Comparison of ENCODE assay signal across 12 cellular contexts in genomic region chr17:39365252-39365651, GRCh38. TPM values are rescaled to one million over a fixed set of nuclear protein-coding genes. Genes with fewer than 3 reads are reported as not detected.
DNase-seq lines count a peak whose midpoint lies in the region; ATAC-seq and TF ChIP-seq lines count a peak whose summit lies in the region.
"Had no signal": no experiment of that assay in that cellular context is flagged by ENCODE, and none has a peak within 500 bp of the region (broad histone marks: within the 10 kb centered on the region; RNA-seq: fewer than 3 reads in every experiment).

No MANE protein-coding gene starts in this region.

- POLR2A ChIA-PET in T-cell (lab: Charles Lee), result no interaction called here

- H3K36me3 ChIP-seq in esophagus muscularis mucosa (no peaks in the 10 kb centered on the region), uterus (no peaks in the 10 kb centered on the region), tibial nerve (no peaks in the 10 kb centered on the region)

- no peak for TF ChIP-seq POLR2A in esophagus muscularis mucosa (IDR thresholded peaks at IDR 0.05; ENCODE audit: low read depth)
- TF ChIP-seq POLR2A in uterus (IDR thresholded peaks at IDR 0.05), result no peak
- TF ChIP-seq POLR2A in tibial nerve (IDR thresholded peaks at IDR 0.05), result no peak

- CTCF ChIA-PET in T-cell (lab: Charles Lee), result no interaction called here

- 30% methylated on average over 4 of the region's 4 CpGs for WGBS in esophagus muscularis mucosa
- 27 to 28% methylated on average over 4 of the region's 4 CpGs for WGBS in tibial nerve, 2 donors

- no peak overlapping the region for H3K27ac Mint-ChIP-seq in T-cell
- H3K27ac Mint-ChIP-seq: T-helper 17 cell had no signal

- H3K4me1 ChIP-seq in esophagus muscularis mucosa, result peaks cover 31 to 43% (median 39%) of the 10 kb centered on the region in 4 donors
- no peaks in the 10 kb centered on the region for H3K4me1 ChIP-seq in uterus
- H3K4me1 ChIP-seq in tibial nerve, result peaks cover 0 to 42% (median 11%) of the 10 kb centered on the region in 4 donors

- H3K9me3 Mint-ChIP-seq in T-cell, result no peaks in the 10 kb centered on the region

- no peaks in the 10 kb centered on the region for H3K9me3 ChIP-seq in esophagus muscularis mucosa
- no peaks in the 10 kb centered on the region for H3K9me3 ChIP-seq in uterus
- no peaks in the 10 kb centered on the region for H3K9me3 ChIP-seq in tibial nerve

- H3K27me3 Mint-ChIP-seq in T-cell, result no peaks in the 10 kb centered on the region
- H3K27me3 Mint-ChIP-seq: T-helper 17 cell had no signal

- no peaks in the 10 kb centered on the region for H3K36me3 Mint-ChIP-seq in T-cell

- no peak for TF ChIP-seq CTCF in esophagus muscularis mucosa (IDR thresholded peaks at IDR 0.05)
- no peak for TF ChIP-seq CTCF in uterus (IDR thresholded peaks at IDR 0.05)
- no peak for TF ChIP-seq CTCF in tibial nerve (IDR thresholded peaks at IDR 0.05)

- no peak overlapping the region for H3K4me3 Mint-ChIP-seq in T-cell
- H3K4me3 Mint-ChIP-seq: T-helper 17 cell had no signal

- no peak for ATAC-seq in T-cell (replicated peaks in 1 of 4)
- ATAC-seq: T-helper 17 cell had no signal

- intact Hi-C loops in esophagus muscularis mucosa (cut with DNase I), result no loop called here
- intact Hi-C loops in uterus (cut with DNase I; ENCODE audit: low total_unique reads), result no loop called here

- H3K27me3 ChIP-seq in esophagus muscularis mucosa (no peaks in the 10 kb centered on the region), uterus (no peaks in the 10 kb centered on the region), tibial nerve (no peaks in the 10 kb centered on the region)

- H3K27ac ChIP-seq in esophagus muscularis mucosa (replicated peaks in 1 of 4) (peak overlapping the region; percentile 28 to 70 (median 59)), uterus (peak overlapping the region; percentile 63 to 76), tibial nerve (peak overlapping the region in 2 of 4 donors; percentile 31 to 39)

- TF ChIP-seq EP300 in esophagus muscularis mucosa (IDR thresholded peaks at IDR 0.05) (no peak), tibial nerve (IDR thresholded peaks at IDR 0.05) (peak in 1 of 2 donors; percentile 15)

- DNase-seq in NOMO-1 treated with DMSO at 0.1 percent for 48 hours (lab: John Stamatoyannopoulos, UW; ENCODE audit: unreplicated experiment) (peak; percentile 25), NOMO-1 treated with dmso at 0.1 percent for 144 hours (lab: John Stamatoyannopoulos, UW; ENCODE audit: unreplicated experiment) (no peak), esophagus muscularis mucosa (ENCODE audit: extremely low spot score) (no peak), myocyte (ENCODE audit: low read depth) (peak; percentile 3), uterus (no peak), T-cell (no peak), tibial nerve (ENCODE audit: low spot score in 2 of 2) (no peak)
- no peak for DNase-seq in stimulated activated CD4-positive, alpha-beta T cell treated with anti-CD3 and anti-CD28 coated beads, Interleukin-15, amount 100 ng/mL, for 24 hours
- DNase-seq: DND-41, NCI-H1694 treated with DMSO at 0.1 percent for 48 hours, retina, T-helper 17 cell had no signal

- H3K4me3 ChIP-seq in esophagus muscularis mucosa, result peak overlapping the region in 3 of 4 donors; percentile 0 to 14 (median 6)
- H3K4me3 ChIP-seq in uterus, result no peak overlapping the region
- no peak overlapping the region for H3K4me3 ChIP-seq in tibial nerve

- peaks cover 26 to 27% (median 27%) of the 10 kb centered on the region in 3 donors for H3K4me1 Mint-ChIP-seq in T-cell

RNA-seq across cellular contexts. Expression of gene FBXL20, which starts 36.2 kb away (rescaled TPM):
- total RNA-seq in esophagus muscularis mucosa, result 10 to 100 TPM; 13.1 to 19.6 (median 17.2) TPM
- 9.4 and 11.2 TPM in 2 replicates for total RNA-seq in myocyte
- polyA plus RNA-seq in myocyte (2012), result 6.1 TPM
- total RNA-seq in uterus, result 10 to 100 TPM in 3 of 4 donors, 1 to 10 TPM in 1; 6.4 to 29.0 (median 19.8) TPM
- total RNA-seq in T-cell, result 10 to 100 TPM; 23.5 to 30.0 (median 26.2) TPM
- total RNA-seq in tibial nerve, result 10 to 100 TPM; 21.1 to 32.4 (median 30.4) TPM

Comparison
In these comparisons a context has a peak if more than half of its experiments do, and no peak if none do; other contexts are left out.
1. DNase-seq: peak in NOMO-1 treated with DMSO at 0.1 percent for 48 hours (single experiment) and myocyte (single experiment); none in NOMO-1 treated with dmso at 0.1 percent for 144 hours (single experiment), esophagus muscularis mucosa (single experiment), uterus (0 of 2), T-cell (0 of 34), tibial nerve (0 of 2) and stimulated activated CD4-positive, alpha-beta T cell treated with anti-CD3 and anti-CD28 coated beads, Interleukin-15, amount 100 ng/mL, for 24 hours (single experiment).
2. H3K4me3 ChIP-seq: peak in esophagus muscularis mucosa (3 of 4); none in uterus (0 of 2) and tibial nerve (0 of 4).